10 cellular contexts compared by ENCODE assay signal in the genomic region with DNA sequence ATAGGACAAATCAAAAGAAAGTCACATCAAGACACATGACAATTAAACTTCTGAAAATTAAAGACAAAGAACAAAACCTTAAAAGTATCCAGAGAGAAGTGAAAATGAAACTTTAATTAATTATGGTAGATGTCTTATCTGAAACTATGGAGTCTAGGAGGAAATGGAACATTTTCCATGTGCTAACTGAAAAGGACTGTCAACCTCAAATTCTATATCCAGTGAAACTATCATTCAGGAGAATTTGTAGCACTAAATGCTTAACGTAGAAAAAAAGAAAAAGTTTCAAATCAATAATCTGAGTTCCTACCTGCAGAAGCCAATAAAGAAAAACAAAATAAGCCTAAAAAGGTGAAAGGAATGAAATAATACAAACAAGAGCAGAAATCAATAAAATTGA. TPM values are rescaled to one million over a fixed set of nuclear protein-coding genes. Genes with fewer than 3 reads are reported as not detected.
"Had no signal": no experiment of that assay in that cellular context is flagged by ENCODE, and none has a peak within 500 bp of the region (broad histone marks: within the 10 kb centered on the region; RNA-seq: fewer than 3 reads in every experiment).

No MANE protein-coding gene starts in this region.

- H3K36me3 Mint-ChIP-seq: IgD-negative memory B cell had no signal

- H3K4me1 Mint-ChIP-seq: IgD-negative memory B cell had no signal

- H3K9me3 ChIP-seq: HAP-1 had no signal

- H3K4me1 ChIP-seq: HAP-1 had no signal

- H3K27ac Mint-ChIP-seq: IgD-negative memory B cell had no signal

- DNase-seq: GOT3, H7, KG1 had no signal

- FAIRE-seq: HepG2 had no signal

- H3K4me3 Mint-ChIP-seq: IgD-negative memory B cell had no signal

- ATAC-seq: HCT116, HepG2 had no signal

- H3K4me3 ChIP-seq: HAP-1 had no signal

- H3K27ac ChIP-seq: HL-60 had no signal

- H3K36me3 ChIP-seq: HAP-1 had no signal

RNA-seq across cellular contexts. Expression of a gene that starts 33.1 kb away (rescaled TPM):
- total RNA-seq: H4, H7, HepG2, HT1080 had no signal
- polyA plus RNA-seq: HepG2, IgD-negative memory B cell had no signal
